28 cellular contexts compared by ENCODE assay signal in genomic region chr11:11075515-11076171, GRCh38.
DNase-seq lines count a peak whose midpoint lies in the region; ATAC-seq and TF ChIP-seq lines count a peak whose summit lies in the region.
"Had no signal": no experiment of that assay in that cellular context is flagged by ENCODE, and none has a peak within 500 bp of the region (broad histone marks: within the 10 kb centered on the region; RNA-seq: fewer than 3 reads in every experiment).

No MANE protein-coding gene starts in this region.

- peak; percentile 67 for ATAC-seq in left lung
- ATAC-seq: activated CD8-positive, alpha-beta T cell treated with anti-CD3 and anti-CD28 coated beads for 36 hours; HepG2; left colon; natural killer cell treated with Interleukin-12 subunit alpha and Interleukin-12 subunit beta and Interleukin-15 and Interleukin-18, amount 100 ng/mL, for 72 hours; stimulated activated effector memory CD8-positive, alpha-beta T cell treated with anti-CD3 and anti-CD28 coated beads, Interleukin-12 subunit alpha, Interleukin-12 subunit beta, amount 100 ng/mL, for 72 hours had no signal

- H3K36me3 ChIP-seq in BE2C (no peaks in the 10 kb centered on the region), left lung (no peaks in the 10 kb centered on the region)
- H3K36me3 ChIP-seq: sigmoid colon, thoracic aorta had no signal

- H3K27me3 ChIP-seq in BE2C (no peaks in the 10 kb centered on the region), H9 (ENCODE audit: insufficient read depth, low read length) (no peaks in the 10 kb centered on the region), left lung (no peaks in the 10 kb centered on the region)
- H3K27me3 ChIP-seq: sigmoid colon had no signal

- no peak overlapping the region for H3K4ac ChIP-seq in H9 (ENCODE audit: low read depth, low read length)

- H3K27me3 Mint-ChIP-seq in H9 (ENCODE audit: low read depth) = peaks cover 16% of the 10 kb centered on the region
- H3K27me3 Mint-ChIP-seq: activated CD8-positive, alpha-beta T cell treated with anti-CD3 and anti-CD28 coated beads for 36 hours had no signal

- intact Hi-C loops in left lung (cut with DNase I) = no loop called here

- H3K18ac ChIP-seq in H9 (ENCODE audit: insufficient read length, low read depth, low read length) = no peak overlapping the region

- no peak overlapping the region for H3K4me2 ChIP-seq in H9 (ENCODE audit: insufficient read depth, insufficient read length, low read length)

- no peaks in the 10 kb centered on the region for H4K20me1 ChIP-seq in H9 (ENCODE audit: control insufficient read depth, insufficient read depth, insufficient read length)

- no peak overlapping the region for H3K14ac ChIP-seq in H9 (ENCODE audit: insufficient read depth, low read length)

- H4K5ac ChIP-seq in H9 (ENCODE audit: insufficient read length, low read depth, low read length) = no peak overlapping the region

- H3K27ac Mint-ChIP-seq in H9 = peak overlapping the region in 2 of 3 experiments; percentile 18 to 59; a peak in 2 of 7 replicates
- H3K27ac Mint-ChIP-seq: activated CD8-positive, alpha-beta T cell treated with anti-CD3 and anti-CD28 coated beads for 36 hours; activated naive CD4-positive, alpha-beta T cell treated with anti-CD3 and anti-CD28 coated beads, Interleukin-2, amount 10 ng/mL, durations not matched to agents 7 days and 5 days; CD14-positive monocyte; mesothelial cell of epicardium; natural killer cell treated with Interleukin-12 subunit alpha and Interleukin-12 subunit beta and Interleukin-15 and Interleukin-18, amount 100 ng/mL, for 72 hours; stimulated activated effector memory CD8-positive, alpha-beta T cell treated with anti-CD3 and anti-CD28 coated beads, Interleukin-12 subunit alpha, Interleukin-12 subunit beta, amount 100 ng/mL, for 72 hours had no signal

- no peak overlapping the region for H2AK5ac ChIP-seq in H9 (ENCODE audit: insufficient read length, low read length)

- in situ Hi-C loops in SK-MEL-5 (cut with HindIII; ENCODE audit: low pct_unique_long_range_greater_than_20kb, low sequenced_read_pairs) = no loop called here

- H3K79me1 ChIP-seq in H9 (ENCODE audit: insufficient read depth, low read depth, low read length, poor library complexity, severe bottlenecking) = no peaks in the 10 kb centered on the region

- H3K23me2 ChIP-seq in H9 (ENCODE audit: insufficient read length, low read depth, low read length, poor library complexity, severe bottlenecking) = no peaks in the 10 kb centered on the region

- no peak overlapping the region for H3K23ac ChIP-seq in H9 (ENCODE audit: insufficient read length, low read depth, low read length)

- H2BK15ac ChIP-seq in H9 (ENCODE audit: low read depth, low read length) = no peak overlapping the region

- H3K9me3 Mint-ChIP-seq in H9 = no peaks in the 10 kb centered on the region
- H3K9me3 Mint-ChIP-seq: activated CD8-positive, alpha-beta T cell treated with anti-CD3 and anti-CD28 coated beads for 36 hours; activated naive CD4-positive, alpha-beta T cell treated with anti-CD3 and anti-CD28 coated beads, Interleukin-2, amount 10 ng/mL, durations not matched to agents 7 days and 5 days; mesothelial cell of epicardium; natural killer cell treated with Interleukin-12 subunit alpha and Interleukin-12 subunit beta and Interleukin-15 and Interleukin-18, amount 100 ng/mL, for 72 hours; stimulated activated effector memory CD8-positive, alpha-beta T cell treated with anti-CD3 and anti-CD28 coated beads, Interleukin-12 subunit alpha, Interleukin-12 subunit beta, amount 100 ng/mL, for 72 hours; T-helper 2 cell treated with Interferon-gamma antibody and Interleukin-4, amounts not matched to agents 5 μg/mL and 100 μg/mL, for 36 hours had no signal

- no peak overlapping the region for H3K56ac ChIP-seq in H9 (ENCODE audit: insufficient read length, low read depth, low read length)

- H4K8ac ChIP-seq in H9 (replicated peaks; ENCODE audit: insufficient read length, low read depth, low read length) = no peak overlapping the region

- H3T11ph ChIP-seq in H9 (ENCODE audit: low read length) = no peak overlapping the region

- H3K36me3 Mint-ChIP-seq in H9 (ENCODE audit: insufficient read depth in 1 of 3, low read depth in 3 of 3) = peaks cover 0 to 1% (median 0%) of the 10 kb centered on the region in 3 experiments; a peak in 1 of 7 replicates
- H3K36me3 Mint-ChIP-seq: activated naive CD4-positive, alpha-beta T cell treated with anti-CD3 and anti-CD28 coated beads, Interleukin-2, amount 10 ng/mL, durations not matched to agents 7 days and 5 days; CD14-positive monocyte; mesothelial cell of epicardium; natural killer cell treated with Interleukin-12 subunit alpha and Interleukin-12 subunit beta and Interleukin-15 and Interleukin-18, amount 100 ng/mL, for 72 hours; stimulated activated effector memory CD8-positive, alpha-beta T cell treated with anti-CD3 and anti-CD28 coated beads, Interleukin-12 subunit alpha, Interleukin-12 subunit beta, amount 100 ng/mL, for 72 hours had no signal

- H3K4me1 ChIP-seq in BE2C (no peaks in the 10 kb centered on the region), H9 (ENCODE audit: insufficient read depth, low read length) (peaks cover 11% of the 10 kb centered on the region), left lung (no peaks in the 10 kb centered on the region)

- H3K9ac ChIP-seq in H9 (ENCODE audit: extremely low read depth, insufficient read length, low read length) = no peak overlapping the region
- H3K9ac ChIP-seq: parathyroid adenoma had no signal

- no CpG with 5 or more reads among the region's 6 CpGs for WGBS in H9 (ENCODE audit: extremely low coverage, insufficient read length, low lambda C conversion rate)

- no peak overlapping the region for H2BK120ac ChIP-seq in H9 (ENCODE audit: low read depth, low read length, poor library complexity, severe bottlenecking)

- no peaks in the 10 kb centered on the region for H3K79me2 ChIP-seq in H9 (ENCODE audit: insufficient read depth, low read length)
- H3K79me2 ChIP-seq: parathyroid adenoma had no signal

- peaks cover 48 to 53% of the 10 kb centered on the region in 2 experiments for H3K4me1 Mint-ChIP-seq in H9
- H3K4me1 Mint-ChIP-seq: CD14-positive monocyte; stimulated activated effector memory CD8-positive, alpha-beta T cell treated with anti-CD3 and anti-CD28 coated beads, Interleukin-12 subunit alpha, Interleukin-12 subunit beta, amount 100 ng/mL, for 72 hours had no signal

- no peak overlapping the region for H4K91ac ChIP-seq in H9 (ENCODE audit: insufficient read length, low read depth, low read length)

- H3K27ac ChIP-seq in H9 (ENCODE audit: insufficient read length, low read depth, low read length) (no peak overlapping the region), left lung (no peak overlapping the region)
- H3K27ac ChIP-seq: parathyroid adenoma, sigmoid colon, SK-N-MC, thoracic aorta had no signal

- H3K9me3 ChIP-seq in BE2C = no peaks in the 10 kb centered on the region
- H3K9me3 ChIP-seq in H9 (ENCODE audit: control insufficient read depth, low read depth, low read length) = no peaks in the 10 kb centered on the region
- H3K9me3 ChIP-seq in left lung = no peaks in the 10 kb centered on the region
- H3K9me3 ChIP-seq: sigmoid colon, thoracic aorta had no signal

- H2BK12ac ChIP-seq in H9 (ENCODE audit: insufficient read length, low read depth, low read length) = no peak overlapping the region

- H3K4me3 ChIP-seq in BE2C (ENCODE audit: low read depth, low read length) (no peak overlapping the region), left lung (no peak overlapping the region)
- H3K4me3 ChIP-seq: sigmoid colon, SK-N-MC, thoracic aorta had no signal

- H2BK5ac ChIP-seq in H9 (ENCODE audit: insufficient read length, low read length) = no peak overlapping the region

- TF ChIP-seq CTCF in BE2C (IDR thresholded peaks at IDR 0.05; ENCODE audit: low read depth, low read length) (peak; percentile 3; the same call in 1 of the 2 replicates), H9 (conservative IDR thresholded peaks at IDR 0.05) (peak; percentile 43), left lung (IDR thresholded peaks at IDR 0.05) (no peak)

- H2BK20ac ChIP-seq in H9 (ENCODE audit: low read depth, low read length, poor library complexity, severe bottlenecking) = no peak overlapping the region

- H3K4me3 Mint-ChIP-seq in H9 = no peak overlapping the region
- H3K4me3 Mint-ChIP-seq: activated CD8-positive, alpha-beta T cell treated with anti-CD3 and anti-CD28 coated beads for 36 hours; activated naive CD4-positive, alpha-beta T cell treated with anti-CD3 and anti-CD28 coated beads, Interleukin-2, amount 10 ng/mL, durations not matched to agents 7 days and 5 days; CD14-positive monocyte; mesothelial cell of epicardium; natural killer cell treated with Interleukin-12 subunit alpha and Interleukin-12 subunit beta and Interleukin-15 and Interleukin-18, amount 100 ng/mL, for 72 hours; stimulated activated effector memory CD8-positive, alpha-beta T cell treated with anti-CD3 and anti-CD28 coated beads, Interleukin-12 subunit alpha, Interleukin-12 subunit beta, amount 100 ng/mL, for 72 hours; T-helper 2 cell treated with Interferon-gamma antibody and Interleukin-4, amounts not matched to agents 5 μg/mL and 100 μg/mL, for 36 hours had no signal

- DNase-seq in BE2C (no peak), H9 (no peak), SK-MEL-5 (ENCODE audit: low read depth, low spot score) (peak; percentile 12), left lung (peak in 1 of 2 donors; percentile 37), NCI-H187 treated with DMSO at 0.1 percent for 48 hours (lab: John Stamatoyannopoulos, UW) (no peak), NCI-H1092 (lab: John Stamatoyannopoulos, UW) (no peak), NCI-H345 (lab: John Stamatoyannopoulos, UW) (no peak)
- no peak for DNase-seq in stimulated activated CD4-positive, alpha-beta T cell treated with anti-CD3 and anti-CD28 coated beads, Interleukin-15, amount 100 ng/mL, for 24 hours
- DNase-seq: ACHN; activated CD8-positive, alpha-beta T cell treated with anti-CD3 and anti-CD28 coated beads for 36 hours; activated naive CD4-positive, alpha-beta T cell treated with anti-CD3 and anti-CD28 coated beads, Interleukin-2, amount 10 ng/mL, durations not matched to agents 7 days and 5 days; activated T-cell treated with anti-CD3 and anti-CD28 coated beads, Interleukin-2, amount 50 U/mL, for 1 hour; central memory CD4-positive, alpha-beta T cell; foreskin melanocyte; HCEC 1CT; left colon; NCI-H2227 treated with DMSO at 0.1 percent for 48 hours; NK-92 treated with Interleukin-12 subunit alpha and Interleukin-12 subunit beta, amount 100 ng/mL, for 24 hours; sigmoid colon had no signal

- H2AFZ ChIP-seq in H9 (ENCODE audit: low read length) = no peak overlapping the region
- H2AFZ ChIP-seq: parathyroid adenoma had no signal

Comparison
In these comparisons a context has a peak if more than half of its experiments do, and no peak if none do; other contexts are left out.
1. CTCF ChIP-seq: peak in BE2C (single experiment) and H9 (single experiment); none in left lung (0 of 2).